ENCODE assay signal across 1 cellular context in genomic region chr4:161540265-161540664, GRCh38.
A peak's percentile ranks its signal among the peaks of the same experiment; 100 is the strongest.
TF ChIP-seq lines count a peak whose summit lies in the region.

No MANE protein-coding gene starts in this region.

TF ChIP-seq in GM12878, 131 proteins besides CTCF, POLR2A, EP300 and RAD21 (continued from another document):
- TF ChIP-seq, protein P1, sequence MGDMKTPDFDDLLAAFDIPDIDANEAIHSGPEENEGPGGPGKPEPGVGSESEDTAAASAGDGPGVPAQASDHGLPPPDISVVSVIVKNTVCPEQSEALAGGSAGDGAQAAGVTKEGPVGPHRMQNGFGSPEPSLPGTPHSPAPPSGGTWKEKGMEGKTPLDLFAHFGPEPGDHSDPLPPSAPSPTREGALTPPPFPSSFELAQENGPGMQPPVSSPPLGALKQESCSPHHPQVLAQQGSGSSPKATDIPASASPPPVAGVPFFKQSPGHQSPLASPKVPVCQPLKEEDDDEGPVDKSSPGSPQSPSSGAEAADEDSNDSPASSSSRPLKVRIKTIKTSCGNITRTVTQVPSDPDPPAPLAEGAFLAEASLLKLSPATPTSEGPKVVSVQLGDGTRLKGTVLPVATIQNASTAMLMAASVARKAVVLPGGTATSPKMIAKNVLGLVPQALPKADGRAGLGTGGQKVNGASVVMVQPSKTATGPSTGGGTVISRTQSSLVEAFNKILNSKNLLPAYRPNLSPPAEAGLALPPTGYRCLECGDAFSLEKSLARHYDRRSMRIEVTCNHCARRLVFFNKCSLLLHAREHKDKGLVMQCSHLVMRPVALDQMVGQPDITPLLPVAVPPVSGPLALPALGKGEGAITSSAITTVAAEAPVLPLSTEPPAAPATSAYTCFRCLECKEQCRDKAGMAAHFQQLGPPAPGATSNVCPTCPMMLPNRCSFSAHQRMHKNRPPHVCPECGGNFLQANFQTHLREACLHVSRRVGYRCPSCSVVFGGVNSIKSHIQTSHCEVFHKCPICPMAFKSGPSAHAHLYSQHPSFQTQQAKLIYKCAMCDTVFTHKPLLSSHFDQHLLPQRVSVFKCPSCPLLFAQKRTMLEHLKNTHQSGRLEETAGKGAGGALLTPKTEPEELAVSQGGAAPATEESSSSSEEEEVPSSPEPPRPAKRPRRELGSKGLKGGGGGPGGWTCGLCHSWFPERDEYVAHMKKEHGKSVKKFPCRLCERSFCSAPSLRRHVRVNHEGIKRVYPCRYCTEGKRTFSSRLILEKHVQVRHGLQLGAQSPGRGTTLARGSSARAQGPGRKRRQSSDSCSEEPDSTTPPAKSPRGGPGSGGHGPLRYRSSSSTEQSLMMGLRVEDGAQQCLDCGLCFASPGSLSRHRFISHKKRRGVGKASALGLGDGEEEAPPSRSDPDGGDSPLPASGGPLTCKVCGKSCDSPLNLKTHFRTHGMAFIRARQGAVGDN (IDR thresholded peaks at IDR 0.05) = no peak
- no peak for TF ChIP-seq MTA2 (IDR thresholded peaks at IDR 0.05; ENCODE audit: low read depth)
- TF ChIP-seq WRNIP1 (IDR thresholded peaks at IDR 0.05; ENCODE audit: borderline replicate concordance, low read depth, low read length) = no peak
- no peak for TF ChIP-seq EED (IDR thresholded peaks at IDR 0.05; ENCODE audit: low read depth)
- no peak for TF ChIP-seq SREBF2 (IDR thresholded peaks at IDR 0.05; ENCODE audit: low read length)
- TF ChIP-seq RUNX3 (IDR thresholded peaks at IDR 0.05; ENCODE audit: low read length) = peak; percentile 60
- TF ChIP-seq, protein P2, sequence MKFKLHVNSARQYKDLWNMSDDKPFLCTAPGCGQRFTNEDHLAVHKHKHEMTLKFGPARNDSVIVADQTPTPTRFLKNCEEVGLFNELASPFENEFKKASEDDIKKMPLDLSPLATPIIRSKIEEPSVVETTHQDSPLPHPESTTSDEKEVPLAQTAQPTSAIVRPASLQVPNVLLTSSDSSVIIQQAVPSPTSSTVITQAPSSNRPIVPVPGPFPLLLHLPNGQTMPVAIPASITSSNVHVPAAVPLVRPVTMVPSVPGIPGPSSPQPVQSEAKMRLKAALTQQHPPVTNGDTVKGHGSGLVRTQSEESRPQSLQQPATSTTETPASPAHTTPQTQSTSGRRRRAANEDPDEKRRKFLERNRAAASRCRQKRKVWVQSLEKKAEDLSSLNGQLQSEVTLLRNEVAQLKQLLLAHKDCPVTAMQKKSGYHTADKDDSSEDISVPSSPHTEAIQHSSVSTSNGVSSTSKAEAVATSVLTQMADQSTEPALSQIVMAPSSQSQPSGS (IDR thresholded peaks at IDR 0.05; ENCODE audit: low read length) = peak; percentile 24; the same call in 1 of the 2 replicates
- TF ChIP-seq DPF2 (IDR thresholded peaks at IDR 0.05) = 0 out of 2 replicates have a peak, but pooled peaks have one; percentile 23
- TF ChIP-seq EZH2 (IDR thresholded peaks at IDR 0.05; ENCODE audit: borderline replicate concordance, control insufficient read depth, low read depth, low read length) = no peak
- 0 out of 2 replicates have a peak, but pooled peaks have one; percentile 14 for TF ChIP-seq JUNB (IDR thresholded peaks at IDR 0.05)
- TF ChIP-seq E2F4 (IDR thresholded peaks at IDR 0.05; ENCODE audit: low read depth, low read length) = no peak
- no peak for TF ChIP-seq FOS (IDR thresholded peaks at IDR 0.05; ENCODE audit: borderline replicate concordance, extremely low read depth, insufficient read length)
- no peak for TF ChIP-seq SP1 (IDR thresholded peaks at IDR 0.05; ENCODE audit: low read depth, low read length)
- TF ChIP-seq POLR2AphosphoS2 (IDR thresholded peaks at IDR 0.05; ENCODE audit: low read depth, low read length) = no peak
- no peak for TF ChIP-seq MTA3 (IDR thresholded peaks at IDR 0.05; ENCODE audit: borderline replicate concordance, low read length)
- TF ChIP-seq NR2C1 (IDR thresholded peaks at IDR 0.05) = no peak
- TF ChIP-seq IRF4 (IDR thresholded peaks at IDR 0.05; ENCODE audit: low read depth, low read length) = no peak
- TF ChIP-seq SPI1 (IDR thresholded peaks at IDR 0.05; ENCODE audit: borderline replicate concordance, insufficient read depth, low read depth, low read length) = peak; percentile 64; the same call in 1 of the 2 replicates
TF ChIP-seq in GM12878: peak in this region for 9.
